In the genomic region with DNA sequence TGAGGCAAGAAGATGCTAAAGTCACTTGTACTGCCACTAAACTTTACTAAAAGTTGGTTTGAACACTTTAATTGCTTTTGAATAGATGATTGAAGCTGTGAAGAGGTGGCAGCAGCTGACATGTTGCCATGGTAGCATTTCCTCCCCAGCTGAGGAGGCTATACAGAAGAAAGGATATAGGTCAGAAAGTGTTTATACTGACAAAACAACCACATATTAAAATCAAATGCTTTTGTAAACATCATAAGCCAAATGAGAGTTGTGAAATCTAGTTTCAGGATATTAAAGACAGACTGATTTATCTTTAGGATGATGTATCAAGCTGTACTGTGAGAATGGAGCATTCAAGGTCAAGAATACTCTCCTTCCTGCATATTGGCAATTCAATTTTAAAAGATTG, we compare ENCODE assay signal across 22 cellular contexts. TPM values are rescaled to one million over a fixed set of nuclear protein-coding genes. Genes with fewer than 3 reads are reported as not detected.
DNase-seq lines count a peak whose midpoint lies in the region; ATAC-seq, FAIRE-seq and TF ChIP-seq lines count a peak whose summit lies in the region.
"Had no signal": no experiment of that assay in that cellular context is flagged by ENCODE, and none has a peak within 500 bp of the region (broad histone marks: within the 10 kb centered on the region; RNA-seq: fewer than 3 reads in every experiment).

No MANE protein-coding gene starts in this region.

- H3K4me2 ChIP-seq in HepG2 (ENCODE audit: low read depth, low read length): no peak overlapping the region

- H3K36me3 ChIP-seq in sigmoid colon: no peaks in the 10 kb centered on the region
- H3K36me3 ChIP-seq in HepG2 (replicated peaks in 1 of 2; ENCODE audit: control insufficient read depth in 1 of 2, insufficient read depth in 2 of 2, low read length in 2 of 2): no peaks in the 10 kb centered on the region
- H3K36me3 ChIP-seq: brain microvascular endothelial cell, colonic mucosa, right lobe of liver, thoracic aorta had no signal

- TF ChIP-seq EP300 in sigmoid colon (IDR thresholded peaks at IDR 0.05): no peak
- TF ChIP-seq EP300 in HepG2 (IDR thresholded peaks at IDR 0.05; ENCODE audit: low read depth in 2 of 2, low read length in 2 of 2): no peak
- TF ChIP-seq EP300 in HepG2 (CRISPR knock-in tag; IDR thresholded peaks at IDR 0.05; ENCODE audit: borderline replicate concordance): no peak

- in situ Hi-C loops in HepG2 (cut with HindIII; ENCODE audit: extremely low pct_ligation_motif_present, low pct_unique_long_range_greater_than_20kb): no loop called here

- no peaks in the 10 kb centered on the region for H4K20me1 ChIP-seq in HepG2 (ENCODE audit: insufficient read depth, low read length)

- H3K36me3 Mint-ChIP-seq in natural killer cell: no peaks in the 10 kb centered on the region
- no peaks in the 10 kb centered on the region for H3K36me3 Mint-ChIP-seq in natural killer cell treated with Interleukin-12 subunit alpha and Interleukin-12 subunit beta and Interleukin-15 and Interleukin-18, amount 100 ng/mL, for 72 hours
- no peaks in the 10 kb centered on the region for H3K36me3 Mint-ChIP-seq in activated T-helper 2 cell treated with anti-CD3 and anti-CD28 coated beads, Interferon-gamma antibody, Interleukin-2, Interleukin-4, amounts not matched to agents 10 μg/mL and 5 μg/mL and 100 μg/mL, durations not matched to agents 14 hours and 24 hours and 36 hours (ENCODE audit: low read depth)
- H3K36me3 Mint-ChIP-seq: activated CD8-positive, alpha-beta memory T cell treated with anti-CD3 and anti-CD28 coated beads, Interleukin-2, amount 10 ng/mL, durations not matched to agents 7 days and 5 days; naive thymus-derived CD8-positive, alpha-beta T cell; T-cell had no signal

- no peak overlapping the region for H3K4me3 Mint-ChIP-seq in natural killer cell
- no peak overlapping the region for H3K4me3 Mint-ChIP-seq in natural killer cell treated with Interleukin-12 subunit alpha and Interleukin-12 subunit beta and Interleukin-15 and Interleukin-18, amount 100 ng/mL, for 72 hours
- no peak overlapping the region for H3K4me3 Mint-ChIP-seq in activated T-helper 2 cell treated with anti-CD3 and anti-CD28 coated beads, Interferon-gamma antibody, Interleukin-2, Interleukin-4, amounts not matched to agents 10 μg/mL and 5 μg/mL and 100 μg/mL, durations not matched to agents 14 hours and 24 hours and 36 hours (ENCODE audit: low read depth)
- H3K4me3 Mint-ChIP-seq: activated CD8-positive, alpha-beta memory T cell treated with anti-CD3 and anti-CD28 coated beads, Interleukin-2, amount 10 ng/mL, durations not matched to agents 7 days and 5 days had no signal

- BruUV-seq in HepG2 (replicated peaks; lab: Mats Ljungman, UMichigan): no TSS peak

- TF ChIP-seq RAD21 in HepG2 (CRISPR knock-in tag; IDR thresholded peaks at IDR 0.05): no peak

- POLR2A ChIA-PET in HepG2 (lab: Yijun Ruan, JAX): no interaction called here

- H3K79me2 ChIP-seq in HepG2 (ENCODE audit: insufficient read depth, low read length): no peaks in the 10 kb centered on the region

- ATAC-seq in natural killer cell (peak in 2 of 3 donors; percentile 44 to 46), HepG2 (no peak)
- ATAC-seq in natural killer cell treated with Interleukin-12 subunit alpha and Interleukin-12 subunit beta and Interleukin-15 and Interleukin-18, amount 100 ng/mL, for 72 hours: no peak
- ATAC-seq: activated CD8-positive, alpha-beta memory T cell treated with anti-CD3 and anti-CD28 coated beads, Interleukin-2, amount 10 ng/mL, durations not matched to agents 7 days and 5 days; right lobe of liver had no signal

- no peaks in the 10 kb centered on the region for H3K9me3 ChIP-seq in sigmoid colon
- no peaks in the 10 kb centered on the region for H3K9me3 ChIP-seq in HepG2 (ENCODE audit: low read length)
- H3K9me3 ChIP-seq: colonic mucosa, right lobe of liver, thoracic aorta had no signal

- TF ChIP-seq POLR2A in sigmoid colon (IDR thresholded peaks at IDR 0.05): no peak
- no peak for TF ChIP-seq POLR2A in HepG2 (IDR thresholded peaks at IDR 0.05; ENCODE audit: insufficient read depth in 1 of 2, low read depth in 2 of 2, low read length in 2 of 2)

- H3K9me3 Mint-ChIP-seq in natural killer cell: peaks cover 3 to 7% of the 10 kb centered on the region in 2 donors
- H3K9me3 Mint-ChIP-seq in natural killer cell treated with Interleukin-12 subunit alpha and Interleukin-12 subunit beta and Interleukin-15 and Interleukin-18, amount 100 ng/mL, for 72 hours: peaks cover 11% of the 10 kb centered on the region
- H3K9me3 Mint-ChIP-seq in activated T-helper 2 cell treated with anti-CD3 and anti-CD28 coated beads, Interferon-gamma antibody, Interleukin-2, Interleukin-4, amounts not matched to agents 10 μg/mL and 5 μg/mL and 100 μg/mL, durations not matched to agents 14 hours and 24 hours and 36 hours: no peaks in the 10 kb centered on the region
- H3K9me3 Mint-ChIP-seq: naive thymus-derived CD8-positive, alpha-beta T cell had no signal

- H3K4me3 ChIP-seq in fibroblast of mammary gland (ENCODE audit: control insufficient read depth, low read depth, low read length): no peak overlapping the region
- H3K4me3 ChIP-seq in sigmoid colon: no peak overlapping the region
- no peak overlapping the region for H3K4me3 ChIP-seq in HepG2 (replicated peaks in 1 of 3; ENCODE audit: insufficient read depth in 1 of 3, low read depth in 2 of 3, low read length in 3 of 3)
- H3K4me3 ChIP-seq: colonic mucosa, right lobe of liver, thoracic aorta had no signal

- H3K27me3 Mint-ChIP-seq in natural killer cell (ENCODE audit: low read depth in 2 of 2): no peaks in the 10 kb centered on the region
- no peaks in the 10 kb centered on the region for H3K27me3 Mint-ChIP-seq in natural killer cell treated with Interleukin-12 subunit alpha and Interleukin-12 subunit beta and Interleukin-15 and Interleukin-18, amount 100 ng/mL, for 72 hours
- no peaks in the 10 kb centered on the region for H3K27me3 Mint-ChIP-seq in activated T-helper 2 cell treated with anti-CD3 and anti-CD28 coated beads, Interferon-gamma antibody, Interleukin-2, Interleukin-4, amounts not matched to agents 10 μg/mL and 5 μg/mL and 100 μg/mL, durations not matched to agents 14 hours and 24 hours and 36 hours (ENCODE audit: low read depth)
- H3K27me3 Mint-ChIP-seq: activated CD8-positive, alpha-beta memory T cell treated with anti-CD3 and anti-CD28 coated beads, Interleukin-2, amount 10 ng/mL, durations not matched to agents 7 days and 5 days; naive thymus-derived CD8-positive, alpha-beta T cell; T-cell had no signal

- no peak overlapping the region for H3K9ac ChIP-seq in HepG2 (ENCODE audit: insufficient read depth, low read depth, low read length)

- H3K27me3 ChIP-seq in sigmoid colon (no peaks in the 10 kb centered on the region), HepG2 (ENCODE audit: control insufficient read depth in 1 of 2, insufficient read depth in 2 of 2, low read length in 2 of 2) (no peaks in the 10 kb centered on the region)
- H3K27me3 ChIP-seq: brain microvascular endothelial cell, colonic mucosa, right lobe of liver had no signal

- DNase-seq in natural killer cell (no peak), NCI-H748 treated with DMSO at 0.1 percent for 48 hours (lab: John Stamatoyannopoulos, UW) (peak; percentile 19), fibroblast of mammary gland (ENCODE audit: low read depth) (peak; percentile 42), sigmoid colon (no peak), HepG2 (ENCODE audit: low spot score) (no peak), ureter (ENCODE audit: low spot score) (no peak)
- no peak for DNase-seq in natural killer cell treated with Interleukin-12 subunit alpha and Interleukin-12 subunit beta and Interleukin-15 and Interleukin-18, amount 100 ng/mL, for 72 hours (ENCODE audit: low spot score)
- DNase-seq in activated T-helper 2 cell treated with anti-CD3 and anti-CD28 coated beads, Interferon-gamma antibody, Interleukin-2, Interleukin-4, amounts not matched to agents 10 μg/mL and 5 μg/mL and 100 μg/mL, durations not matched to agents 14 hours and 24 hours and 36 hours (ENCODE audit: low spot score): no peak
- DNase-seq: activated CD4-positive, alpha-beta T cell treated with anti-CD3 and anti-CD28 coated beads for 48 hours; activated CD8-positive, alpha-beta memory T cell treated with anti-CD3 and anti-CD28 coated beads, Interleukin-2, amount 10 ng/mL, durations not matched to agents 7 days and 5 days; brain microvascular endothelial cell; colonic mucosa; DMS79 treated with DMSO at 0.1 percent for 48 hours; NCI-H187; NCI-H524; right lobe of liver; Right ventricle myocardium superior had no signal

- TF ChIP-seq CTCF in natural killer cell (IDR thresholded peaks at IDR 0.05) (no peak), fibroblast of mammary gland (conservative IDR thresholded peaks at IDR 0.05; ENCODE audit: control insufficient read depth, insufficient read depth, low read depth, low read length) (no peak), sigmoid colon (IDR thresholded peaks at IDR 0.05) (no peak), HepG2 (CRISPR knock-in tag; IDR thresholded peaks at IDR 0.05) (no peak)

- CTCF ChIA-PET in HepG2 (lab: Yijun Ruan, JAX; ENCODE audit: low intra/inter-chr PET ratio, low total read pairs): no interaction called here

- H3K4me1 ChIP-seq in sigmoid colon (no peaks in the 10 kb centered on the region), HepG2 (ENCODE audit: insufficient read depth, low read length) (peaks cover 6% of the 10 kb centered on the region; the same call in 1 of the 2 replicates)
- H3K4me1 ChIP-seq: colonic mucosa, right lobe of liver had no signal

- H3K27ac ChIP-seq in sigmoid colon: no peak overlapping the region
- H3K27ac ChIP-seq in HepG2 (ENCODE audit: extremely low read length, insufficient read depth, low read length): no peak overlapping the region
- H3K27ac ChIP-seq: brain microvascular endothelial cell, C4-2B, colonic mucosa, right lobe of liver, thoracic aorta had no signal

- intact Hi-C loops in natural killer cell (cut with micrococcal nuclease) (no loop called here), sigmoid colon (cut with DNase I) (no loop called here), HepG2 (cut with micrococcal nuclease; ENCODE audit: unreplicated experiment) (no loop called here)
- intact Hi-C loops in activated T-helper 2 cell treated with anti-CD3 and anti-CD28 coated beads, Interferon-gamma antibody, Interleukin-2, Interleukin-4, amounts not matched to agents 10 μg/mL and 5 μg/mL and 100 μg/mL, durations not matched to agents 14 hours and 24 hours and 36 hours (cut with micrococcal nuclease): no loop called here

- H2AFZ ChIP-seq in HepG2 (ENCODE audit: low read length): no peak overlapping the region

- FAIRE-seq in HepG2 (lab: Jason Lieb, UNC): no peak

- H3K27ac Mint-ChIP-seq in natural killer cell: no peak overlapping the region
- no peak overlapping the region for H3K27ac Mint-ChIP-seq in natural killer cell treated with Interleukin-12 subunit alpha and Interleukin-12 subunit beta and Interleukin-15 and Interleukin-18, amount 100 ng/mL, for 72 hours
- no peak overlapping the region for H3K27ac Mint-ChIP-seq in activated T-helper 2 cell treated with anti-CD3 and anti-CD28 coated beads, Interferon-gamma antibody, Interleukin-2, Interleukin-4, amounts not matched to agents 10 μg/mL and 5 μg/mL and 100 μg/mL, durations not matched to agents 14 hours and 24 hours and 36 hours
- H3K27ac Mint-ChIP-seq: activated CD8-positive, alpha-beta memory T cell treated with anti-CD3 and anti-CD28 coated beads, Interleukin-2, amount 10 ng/mL, durations not matched to agents 7 days and 5 days; T-cell had no signal

- H3K4me1 Mint-ChIP-seq in natural killer cell: peaks cover 0 to 5% of the 10 kb centered on the region in 2 donors
- no peaks in the 10 kb centered on the region for H3K4me1 Mint-ChIP-seq in natural killer cell treated with Interleukin-12 subunit alpha and Interleukin-12 subunit beta and Interleukin-15 and Interleukin-18, amount 100 ng/mL, for 72 hours (ENCODE audit: low read depth in 2 of 2)
- H3K4me1 Mint-ChIP-seq in activated T-helper 2 cell treated with anti-CD3 and anti-CD28 coated beads, Interferon-gamma antibody, Interleukin-2, Interleukin-4, amounts not matched to agents 10 μg/mL and 5 μg/mL and 100 μg/mL, durations not matched to agents 14 hours and 24 hours and 36 hours (ENCODE audit: low read depth): no peaks in the 10 kb centered on the region
- H3K4me1 Mint-ChIP-seq: activated CD8-positive, alpha-beta memory T cell treated with anti-CD3 and anti-CD28 coated beads, Interleukin-2, amount 10 ng/mL, durations not matched to agents 7 days and 5 days had no signal

RNA-seq across cellular contexts. Expression of a gene that starts 41.6 kb away (rescaled TPM):
- not detected for total RNA-seq in natural killer cell
- total RNA-seq in natural killer cell treated with Interleukin-12 subunit alpha and Interleukin-12 subunit beta and Interleukin-15 and Interleukin-18, amount 100 ng/mL, for 72 hours: not detected
- not detected in 2 replicates for total RNA-seq in activated T-helper 2 cell treated with anti-CD3 and anti-CD28 coated beads, Interferon-gamma antibody, Interleukin-2, Interleukin-4, amounts not matched to agents 10 μg/mL and 5 μg/mL and 100 μg/mL, durations not matched to agents 14 hours and 24 hours and 36 hours
- under 1 TPM in 1 of 4 donors, not detected in 3; 0.81 TPM for total RNA-seq in sigmoid colon
- not detected for polyA plus RNA-seq in sigmoid colon
- not detected in 2 replicates for total RNA-seq in HepG2 (2016; rRNA removed; fragmentation: Illumina TruSeq; extraction: Trizol)
- total RNA-seq in HepG2 (2016; cell fraction: cytosol; rRNA removed; fragmentation: Illumina TruSeq; extraction: Trizol; ENCODE audit: low read depth): not detected in 2 replicates
- total RNA-seq in HepG2 (2016; cell fraction: insoluble cytoplasmic fraction; rRNA removed; fragmentation: Illumina TruSeq; extraction: Trizol): not detected in 2 replicates
- total RNA-seq in HepG2 (2016; cell fraction: membrane; rRNA removed; fragmentation: Illumina TruSeq; extraction: Trizol): not detected in 2 replicates
- total RNA-seq in HepG2 (2016; cell fraction: nucleus; rRNA removed; fragmentation: Illumina TruSeq; extraction: Trizol): not detected in 2 replicates
- not detected in 2 replicates for polyA plus RNA-seq in HepG2 (2011; rRNA removed)
- not detected in 2 replicates for polyA plus RNA-seq in HepG2 (2011; cell fraction: cytosol; rRNA removed)
- not detected in 2 replicates for polyA plus RNA-seq in HepG2 (2011; cell fraction: nucleus; rRNA removed)
- polyA plus RNA-seq in HepG2 (2012): not detected in 2 replicates
- polyA plus RNA-seq in HepG2 (2016; cell fraction: cytosol; fragmentation: Illumina TruSeq; extraction: Trizol; ENCODE audit: low read depth): not detected in 2 replicates
- not detected in 2 replicates for polyA plus RNA-seq in HepG2 (2016; cell fraction: insoluble cytoplasmic fraction; fragmentation: Illumina TruSeq; extraction: Trizol; ENCODE audit: low read depth)
- polyA plus RNA-seq in HepG2 (2016; cell fraction: membrane; fragmentation: Illumina TruSeq; extraction: Trizol; ENCODE audit: low read depth): not detected in 2 replicates
- not detected in 2 replicates for polyA plus RNA-seq in HepG2 (2016; cell fraction: nucleus; fragmentation: Illumina TruSeq; extraction: Trizol; ENCODE audit: insufficient read depth, low read depth)
- 0.80 TPM in 1 of 2 replicates, not detected in the other for polyA minus RNA-seq in HepG2 (2011; rRNA and poly(A)+ RNA removed; ENCODE audit: low replicate concordance)
- not detected in 2 replicates for polyA minus RNA-seq in HepG2 (2011; cell fraction: cytosol; rRNA and poly(A)+ RNA removed)
- polyA minus RNA-seq in HepG2 (2011; cell fraction: nucleus; rRNA and poly(A)+ RNA removed): not detected in 2 replicates
- total RNA-seq in ureter: not detected
- total RNA-seq: activated CD8-positive, alpha-beta memory T cell treated with anti-CD3 and anti-CD28 coated beads, Interleukin-2, amount 10 ng/mL, durations not matched to agents 7 days and 5 days; colonic mucosa; mesenteric fat pad; naive thymus-derived CD8-positive, alpha-beta T cell; right lobe of liver; T-cell; thoracic aorta had no signal
- polyA plus RNA-seq: naive thymus-derived CD8-positive, alpha-beta T cell had no signal

RNA-seq across cellular contexts. Expression of a gene that starts 41.7 kb away (rescaled TPM):
- not detected for total RNA-seq in natural killer cell
- not detected for total RNA-seq in natural killer cell treated with Interleukin-12 subunit alpha and Interleukin-12 subunit beta and Interleukin-15 and Interleukin-18, amount 100 ng/mL, for 72 hours
- total RNA-seq in activated T-helper 2 cell treated with anti-CD3 and anti-CD28 coated beads, Interferon-gamma antibody, Interleukin-2, Interleukin-4, amounts not matched to agents 10 μg/mL and 5 μg/mL and 100 μg/mL, durations not matched to agents 14 hours and 24 hours and 36 hours: not detected in 2 replicates
- under 1 TPM in 3 of 4 donors, not detected in 1; under 0.01 to 0.41 (median 0.33) TPM for total RNA-seq in sigmoid colon
- polyA plus RNA-seq in sigmoid colon: under 1 TPM in 1 of 3 donors, not detected in 2; 0.04 TPM
- total RNA-seq in HepG2 (2016; rRNA removed; fragmentation: Illumina TruSeq; extraction: Trizol): not detected in 2 replicates
- not detected in 2 replicates for total RNA-seq in HepG2 (2016; cell fraction: cytosol; rRNA removed; fragmentation: Illumina TruSeq; extraction: Trizol; ENCODE audit: low read depth)
- total RNA-seq in HepG2 (2016; cell fraction: insoluble cytoplasmic fraction; rRNA removed; fragmentation: Illumina TruSeq; extraction: Trizol): 0.24 TPM in 1 of 2 replicates, not detected in the other
- 0.03 TPM in 1 of 2 replicates, not detected in the other for total RNA-seq in HepG2 (2016; cell fraction: membrane; rRNA removed; fragmentation: Illumina TruSeq; extraction: Trizol)
- 0.31 and 1.1 TPM in 2 replicates for total RNA-seq in HepG2 (2016; cell fraction: nucleus; rRNA removed; fragmentation: Illumina TruSeq; extraction: Trizol)
- polyA plus RNA-seq in HepG2 (2011; rRNA removed): not detected in 2 replicates
- polyA plus RNA-seq in HepG2 (2011; cell fraction: cytosol; rRNA removed): not detected in 2 replicates
- not detected in 2 replicates for polyA plus RNA-seq in HepG2 (2011; cell fraction: nucleus; rRNA removed)
- polyA plus RNA-seq in HepG2 (2012): not detected in 2 replicates
- polyA plus RNA-seq in HepG2 (2016; cell fraction: cytosol; fragmentation: Illumina TruSeq; extraction: Trizol; ENCODE audit: low read depth): not detected in 2 replicates
- polyA plus RNA-seq in HepG2 (2016; cell fraction: insoluble cytoplasmic fraction; fragmentation: Illumina TruSeq; extraction: Trizol; ENCODE audit: low read depth): 0.37 TPM in 1 of 2 replicates, not detected in the other
- not detected in 2 replicates for polyA plus RNA-seq in HepG2 (2016; cell fraction: membrane; fragmentation: Illumina TruSeq; extraction: Trizol; ENCODE audit: low read depth)
- polyA plus RNA-seq in HepG2 (2016; cell fraction: nucleus; fragmentation: Illumina TruSeq; extraction: Trizol; ENCODE audit: insufficient read depth, low read depth): 0.16 and 0.59 TPM in 2 replicates
- 0.82 TPM in 1 of 2 replicates, not detected in the other for polyA minus RNA-seq in HepG2 (2011; rRNA and poly(A)+ RNA removed; ENCODE audit: low replicate concordance)
- not detected in 2 replicates for polyA minus RNA-seq in HepG2 (2011; cell fraction: cytosol; rRNA and poly(A)+ RNA removed)
- 0.13 TPM in 1 of 2 replicates, not detected in the other for polyA minus RNA-seq in HepG2 (2011; cell fraction: nucleus; rRNA and poly(A)+ RNA removed)
- 3.2 TPM for total RNA-seq in ureter
- total RNA-seq: activated CD8-positive, alpha-beta memory T cell treated with anti-CD3 and anti-CD28 coated beads, Interleukin-2, amount 10 ng/mL, durations not matched to agents 7 days and 5 days; naive thymus-derived CD8-positive, alpha-beta T cell; T-cell had no signal
- polyA plus RNA-seq: naive thymus-derived CD8-positive, alpha-beta T cell had no signal

Comparison
In these comparisons a context has a peak if more than half of its experiments do, and no peak if none do; other contexts are left out.
1. ATAC-seq: peak in natural killer cell (2 of 3); none in natural killer cell treated with Interleukin-12 subunit alpha and Interleukin-12 subunit beta and Interleukin-15 and Interleukin-18, amount 100 ng/mL, for 72 hours (0 of 2) and HepG2 (single experiment).
2. DNase-seq: peak in NCI-H748 treated with DMSO at 0.1 percent for 48 hours (single experiment) and fibroblast of mammary gland (single experiment); none in natural killer cell (single experiment), natural killer cell treated with Interleukin-12 subunit alpha and Interleukin-12 subunit beta and Interleukin-15 and Interleukin-18, amount 100 ng/mL, for 72 hours (single experiment), activated T-helper 2 cell treated with anti-CD3 and anti-CD28 coated beads, Interferon-gamma antibody, Interleukin-2, Interleukin-4, amounts not matched to agents 10 μg/mL and 5 μg/mL and 100 μg/mL, durations not matched to agents 14 hours and 24 hours and 36 hours (single experiment), sigmoid colon (single experiment), HepG2 (single experiment) and ureter (single experiment).